19 cellular contexts compared by ENCODE assay signal in the genomic region with DNA sequence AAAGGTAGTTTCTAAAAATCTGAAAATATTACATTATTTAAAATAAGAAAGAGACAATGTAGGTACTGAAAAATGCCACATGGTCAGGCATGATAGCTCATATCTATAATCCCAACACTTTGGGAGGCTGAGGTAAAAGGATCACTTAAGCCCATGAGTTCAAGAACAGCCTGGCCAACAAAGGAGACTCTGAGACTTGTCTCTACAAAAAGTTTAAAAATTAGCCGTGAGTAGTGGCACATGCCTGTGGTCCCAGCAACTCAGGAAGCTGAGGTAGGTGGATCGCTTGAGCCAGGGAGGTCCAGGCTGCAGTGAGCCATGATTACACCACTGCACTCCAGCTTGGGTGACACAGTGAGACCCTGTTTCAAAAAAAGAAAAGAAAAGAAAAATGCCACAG. TPM values are rescaled to one million over a fixed set of nuclear protein-coding genes. Genes with fewer than 3 reads are reported as not detected.
DNase-seq lines count a peak whose midpoint lies in the region; ATAC-seq and TF ChIP-seq lines count a peak whose summit lies in the region.
"Had no signal": no experiment of that assay in that cellular context is flagged by ENCODE, and none has a peak within 500 bp of the region (broad histone marks: within the 10 kb centered on the region; RNA-seq: fewer than 3 reads in every experiment).

No MANE protein-coding gene starts in this region.

- DNase-seq in H9 (no peak), fibroblast of lung (ENCODE audit: low read depth in 2 of 2) (peak in 1 of 2 donors; percentile 73), NCI-H2107 (lab: John Stamatoyannopoulos, UW) (no peak)
- no peak for DNase-seq in activated naive CD8-positive, alpha-beta T cell treated with anti-CD3 and anti-CD28 coated beads, Interleukin-2, amount 50 U/mL, for 24 hours
- DNase-seq: activated CD8-positive, alpha-beta memory T cell treated with anti-CD3 and anti-CD28 coated beads for 24 hours; anterior cingulate cortex; CD8-positive, alpha-beta memory T cell; mucosa of descending colon; NCI-H2029 treated with DMSO at 0.1 percent for 48 hours; NCI-H526; pancreas; stimulated activated CD4-positive, alpha-beta T cell treated with anti-CD3 and anti-CD28 coated beads, Interleukin-12 subunit alpha, Interleukin-12 subunit beta, amount 100 ng/mL, for 4 hours; stimulated activated naive CD8-positive, alpha-beta T cell treated with anti-CD3 and anti-CD28 coated beads, Interleukin-15, Interleukin-2, amounts not matched to agents 100 U/mL and 50 U/mL, for 24 hours; WERI-Rb-1 had no signal

- no CpG with 5 or more reads among the region's 2 CpGs for WGBS in H9 (ENCODE audit: extremely low coverage, insufficient read length, low lambda C conversion rate)

- no peaks in the 10 kb centered on the region for H3K27me3 Mint-ChIP-seq in H9 (ENCODE audit: low read depth)
- H3K27me3 Mint-ChIP-seq in activated naive CD8-positive, alpha-beta T cell treated with anti-CD3 and anti-CD28 coated beads, Interleukin-2, amount 50 U/mL, for 24 hours = no peaks in the 10 kb centered on the region
- H3K27me3 Mint-ChIP-seq: activated T-helper 17 cell treated with anti-CD3 and anti-CD28 coated beads, Interleukin-2, amount 50 U/mL, for 72 hours; CD8-positive, alpha-beta memory T cell had no signal

- H4K8ac ChIP-seq in H9 (replicated peaks; ENCODE audit: insufficient read length, low read depth, low read length) = no peak overlapping the region

- ATAC-seq in SK-N-SH treated with all-trans-retinoic acid at 6 μM for 48 hours (peak; percentile 34), GM18517 (IDR thresholded peaks at IDR 0.05; ENCODE audit: unreplicated experiment) (no peak), HG03354 (IDR thresholded peaks at IDR 0.05; ENCODE audit: poor library complexity, severe bottlenecking, unreplicated experiment) (no peak)
- ATAC-seq in activated naive CD8-positive, alpha-beta T cell treated with anti-CD3 and anti-CD28 coated beads, Interleukin-2, amount 50 U/mL, for 24 hours = no peak
- ATAC-seq: activated T-helper 17 cell treated with anti-CD3 and anti-CD28 coated beads, Interleukin-2, amount 50 U/mL, for 72 hours; mucosa of descending colon; stimulated activated naive CD8-positive, alpha-beta T cell treated with anti-CD3 and anti-CD28 coated beads, Interleukin-15, Interleukin-2, amounts not matched to agents 100 U/mL and 50 U/mL, for 24 hours had no signal

- H3K4me3 ChIP-seq in ACC112 (ENCODE audit: low read depth, low read length) (no peak overlapping the region), fibroblast of lung (replicated peaks in 1 of 4; ENCODE audit: control extremely low read depth in 1 of 4, insufficient read depth in 1 of 4, low read depth in 3 of 4, low read length in 4 of 4) (no peak overlapping the region)
- H3K4me3 ChIP-seq: mucosa of descending colon, pancreas had no signal

- no peaks in the 10 kb centered on the region for H4K20me1 ChIP-seq in H9 (ENCODE audit: control insufficient read depth, insufficient read depth, insufficient read length)
- no peaks in the 10 kb centered on the region for H4K20me1 ChIP-seq in fibroblast of lung (ENCODE audit: control insufficient read depth, extremely low read depth, insufficient read depth, low read length)

- no peak overlapping the region for H2BK5ac ChIP-seq in H9 (ENCODE audit: insufficient read length, low read length)

- H3T11ph ChIP-seq in H9 (ENCODE audit: low read length) = no peak overlapping the region

- no peaks in the 10 kb centered on the region for H3K9me3 ChIP-seq in H9 (ENCODE audit: control insufficient read depth, low read depth, low read length)
- H3K9me3 ChIP-seq in fibroblast of lung (ENCODE audit: control insufficient read depth, insufficient read depth, low read depth, low read length) = no peaks in the 10 kb centered on the region
- H3K9me3 ChIP-seq: mucosa of descending colon, pancreas had no signal

- no peaks in the 10 kb centered on the region for H3K23me2 ChIP-seq in H9 (ENCODE audit: insufficient read length, low read depth, low read length, poor library complexity, severe bottlenecking)

- no peak overlapping the region for H2BK15ac ChIP-seq in H9 (ENCODE audit: low read depth, low read length)

- no peak overlapping the region for H3K56ac ChIP-seq in H9 (ENCODE audit: insufficient read length, low read depth, low read length)

- no peak overlapping the region for H4K91ac ChIP-seq in H9 (ENCODE audit: insufficient read length, low read depth, low read length)

- H3K4me1 ChIP-seq in ACC112 (ENCODE audit: control insufficient read depth, insufficient read depth, low read length, unreplicated experiment) (peaks cover 25% of the 10 kb centered on the region), H9 (ENCODE audit: insufficient read depth, low read length) (no peaks in the 10 kb centered on the region), fibroblast of lung (ENCODE audit: control insufficient read depth, extremely low read depth, insufficient read depth, low read length) (peaks cover 5% of the 10 kb centered on the region)

- no peak overlapping the region for H2BK20ac ChIP-seq in H9 (ENCODE audit: low read depth, low read length, poor library complexity, severe bottlenecking)

- H3K4ac ChIP-seq in H9 (ENCODE audit: low read depth, low read length) = no peak overlapping the region

- H3K27me3 ChIP-seq in ACC112 (ENCODE audit: insufficient read depth, low read length) = no peaks in the 10 kb centered on the region
- H3K27me3 ChIP-seq in H9 (ENCODE audit: insufficient read depth, low read length) = no peaks in the 10 kb centered on the region
- no peaks in the 10 kb centered on the region for H3K27me3 ChIP-seq in fibroblast of lung (ENCODE audit: control insufficient read depth, insufficient read depth, low read length)
- H3K27me3 ChIP-seq: pancreas had no signal

- no peak overlapping the region for H3K18ac ChIP-seq in H9 (ENCODE audit: insufficient read length, low read depth, low read length)

- no peak for TF ChIP-seq CTCF in H9 (conservative IDR thresholded peaks at IDR 0.05)
- no peak for TF ChIP-seq CTCF in fibroblast of lung (conservative IDR thresholded peaks at IDR 0.05 in 1 of 2, IDR thresholded peaks at IDR 0.05 in 1 of 2; ENCODE audit: low read depth in 1 of 2, low read length in 2 of 2)

- H3K27ac Mint-ChIP-seq in H9 = peak overlapping the region; percentile 58 to 81 (median 63); a peak in 4 of 7 replicates
- no peak overlapping the region for H3K27ac Mint-ChIP-seq in activated naive CD8-positive, alpha-beta T cell treated with anti-CD3 and anti-CD28 coated beads, Interleukin-2, amount 50 U/mL, for 24 hours
- H3K27ac Mint-ChIP-seq: activated T-helper 17 cell treated with anti-CD3 and anti-CD28 coated beads, Interleukin-2, amount 50 U/mL, for 72 hours had no signal

- H3K4me3 Mint-ChIP-seq in H9 = no peak overlapping the region
- no peak overlapping the region for H3K4me3 Mint-ChIP-seq in activated naive CD8-positive, alpha-beta T cell treated with anti-CD3 and anti-CD28 coated beads, Interleukin-2, amount 50 U/mL, for 24 hours
- H3K4me3 Mint-ChIP-seq: activated T-helper 17 cell treated with anti-CD3 and anti-CD28 coated beads, Interleukin-2, amount 50 U/mL, for 72 hours; CD8-positive, alpha-beta memory T cell had no signal

- peaks cover 0 to 4% (median 0%) of the 10 kb centered on the region in 3 experiments; a peak in 2 of 7 replicates for H3K36me3 Mint-ChIP-seq in H9 (ENCODE audit: insufficient read depth in 1 of 3, low read depth in 3 of 3)
- no peaks in the 10 kb centered on the region for H3K36me3 Mint-ChIP-seq in activated naive CD8-positive, alpha-beta T cell treated with anti-CD3 and anti-CD28 coated beads, Interleukin-2, amount 50 U/mL, for 24 hours (ENCODE audit: low read depth)

- no peak overlapping the region for H2AK5ac ChIP-seq in H9 (ENCODE audit: insufficient read length, low read length)

- no peak overlapping the region for H2BK12ac ChIP-seq in H9 (ENCODE audit: insufficient read length, low read depth, low read length)

- H3K4me1 Mint-ChIP-seq in H9 = peaks cover 9 to 10% of the 10 kb centered on the region in 2 experiments; a peak in 2 of 4 replicates
- peaks cover 44% of the 10 kb centered on the region for H3K4me1 Mint-ChIP-seq in activated naive CD8-positive, alpha-beta T cell treated with anti-CD3 and anti-CD28 coated beads, Interleukin-2, amount 50 U/mL, for 24 hours

- no peaks in the 10 kb centered on the region for H3K79me1 ChIP-seq in H9 (ENCODE audit: insufficient read depth, low read depth, low read length, poor library complexity, severe bottlenecking)

- H3K36me3 ChIP-seq in ACC112 (ENCODE audit: insufficient read depth, low read length) = no peaks in the 10 kb centered on the region
- H3K36me3 ChIP-seq in fibroblast of lung (ENCODE audit: control insufficient read depth, insufficient read depth, low read length) = no peaks in the 10 kb centered on the region
- H3K36me3 ChIP-seq: pancreas, WERI-Rb-1 had no signal

- H3K79me2 ChIP-seq in ACC112 (ENCODE audit: control insufficient read depth, insufficient read depth, low read length, unreplicated experiment) = peaks cover 26% of the 10 kb centered on the region
- H3K79me2 ChIP-seq in H9 (ENCODE audit: insufficient read depth, low read length) = peaks cover 2% of the 10 kb centered on the region; the same call in 1 of the 2 replicates
- H3K79me2 ChIP-seq in fibroblast of lung (ENCODE audit: control insufficient read depth, insufficient read depth, low read length) = peaks cover 10% of the 10 kb centered on the region

- H2BK120ac ChIP-seq in H9 (ENCODE audit: low read depth, low read length, poor library complexity, severe bottlenecking) = no peak overlapping the region

- H4K5ac ChIP-seq in H9 (ENCODE audit: insufficient read length, low read depth, low read length) = no peak overlapping the region

- no peak overlapping the region for H3K9ac ChIP-seq in H9 (ENCODE audit: extremely low read depth, insufficient read length, low read length)
- no peak overlapping the region for H3K9ac ChIP-seq in fibroblast of lung (ENCODE audit: insufficient read depth, low read length)

- H2AFZ ChIP-seq in ACC112 (ENCODE audit: low read length, unreplicated experiment) (no peak overlapping the region), H9 (ENCODE audit: low read length) (no peak overlapping the region), fibroblast of lung (ENCODE audit: low read length) (no peak overlapping the region)

- H3K27ac ChIP-seq in ACC112 (ENCODE audit: low read depth, low read length) (peak overlapping the region; percentile 28; the same call in 1 of the 2 replicates), H9 (ENCODE audit: insufficient read length, low read depth, low read length) (no peak overlapping the region), fibroblast of lung (ENCODE audit: insufficient read depth, low read length) (peak overlapping the region; percentile 13)
- H3K27ac ChIP-seq: pancreas, WERI-Rb-1 had no signal

- H3K14ac ChIP-seq in H9 (ENCODE audit: insufficient read depth, low read length) = no peak overlapping the region

- peaks cover 0 to 2% of the 10 kb centered on the region in 2 experiments; a peak in 2 of 5 replicates for H3K9me3 Mint-ChIP-seq in H9
- no peaks in the 10 kb centered on the region for H3K9me3 Mint-ChIP-seq in activated naive CD8-positive, alpha-beta T cell treated with anti-CD3 and anti-CD28 coated beads, Interleukin-2, amount 50 U/mL, for 24 hours
- H3K9me3 Mint-ChIP-seq: activated T-helper 17 cell treated with anti-CD3 and anti-CD28 coated beads, Interleukin-2, amount 50 U/mL, for 72 hours; CD8-positive, alpha-beta memory T cell had no signal

- no peak overlapping the region for H3K23ac ChIP-seq in H9 (ENCODE audit: insufficient read length, low read depth, low read length)

- no peak overlapping the region for H3K4me2 ChIP-seq in H9 (ENCODE audit: insufficient read depth, insufficient read length, low read length)
- no peak overlapping the region for H3K4me2 ChIP-seq in fibroblast of lung (ENCODE audit: extremely low read depth, insufficient read depth, low read length)

RNA-seq across cellular contexts. Expression of a gene that starts 21.8 kb away (rescaled TPM):
- 17.5 and 21.4 TPM in 2 replicates for total RNA-seq in H9 (2021)
- 9.0 and 11.4 TPM in 2 replicates for total RNA-seq in fibroblast of lung
- polyA plus RNA-seq in fibroblast of lung = 3.0 and 3.6 TPM in 2 replicates
- 1.5 and 1.9 TPM in 2 replicates for polyA plus RNA-seq in fibroblast of lung (2012)
- polyA minus RNA-seq in fibroblast of lung (ENCODE audit: low replicate concordance) = 1.4 and 2.9 TPM in 2 replicates

RNA-seq across cellular contexts. Expression of a gene that starts 35.1 kb away (rescaled TPM):
- total RNA-seq in H9 (2021) = 19.7 and 20.0 TPM in 2 replicates
- total RNA-seq in fibroblast of lung = 12.9 and 13.9 TPM in 2 replicates
- polyA plus RNA-seq in fibroblast of lung = 11.7 and 12.8 TPM in 2 replicates
- 9.0 and 10.0 TPM in 2 replicates for polyA plus RNA-seq in fibroblast of lung (2012)
- 2.8 and 3.5 TPM in 2 replicates for polyA minus RNA-seq in fibroblast of lung (ENCODE audit: low replicate concordance)
